Comparison of ENCODE assay signal across 19 cellular contexts in genomic region chr6:37669306-37669705, GRCh38.
"Had no signal": no experiment of that assay in that cellular context is flagged by ENCODE, and none has a peak within 500 bp of the region (broad histone marks: within the 10 kb centered on the region; RNA-seq: fewer than 3 reads in every experiment).

No MANE protein-coding gene starts in this region.

- ATAC-seq: foreskin keratinocyte; heart left ventricle; left lobe of liver; naive thymus-derived CD4-positive, alpha-beta T cell; stimulated activated naive B cell treated with anti-CD40 and anti-IgM and Interleukin-4, amounts not matched to agents 10 μg/mL and 1 μg/mL and 100 μg/mL, for 72 hours; stimulated activated naive CD8-positive, alpha-beta T cell treated with anti-CD3 and anti-CD28 coated beads, Interleukin-15, amount 100 ng/mL, for 72 hours; upper lobe of right lung had no signal

- H3K27me3 ChIP-seq: colonic mucosa, heart left ventricle, right atrium auricular region, sigmoid colon, testis, tibial nerve, upper lobe of right lung had no signal

- H3K9me3 ChIP-seq: colonic mucosa, heart left ventricle, neutrophil, right atrium auricular region, sigmoid colon, testis, tibial nerve, upper lobe of right lung had no signal

- H3K36me3 ChIP-seq: colonic mucosa, heart left ventricle, neutrophil, right atrium auricular region, sigmoid colon, tibial nerve, upper lobe of right lung had no signal

- DNase-seq: colonic mucosa; dermis blood vessel endothelial cell; foreskin keratinocyte; heart left ventricle; hippocampal formation; mammary epithelial cell; naive thymus-derived CD4-positive, alpha-beta T cell; sigmoid colon; stimulated activated CD4-positive, alpha-beta T cell treated with anti-CD3 and anti-CD28 coated beads, Interleukin-2, amount 100 ng/mL, for 24 hours; stimulated activated CD4-positive, alpha-beta T cell treated with anti-CD3 and anti-CD28 coated beads, Interleukin-4, amount 100 ng/mL, for 4 hours; stimulated activated naive B cell treated with anti-CD40 and anti-IgM and Interleukin-4, amounts not matched to agents 10 μg/mL and 1 μg/mL and 100 μg/mL, for 72 hours; stimulated activated naive CD8-positive, alpha-beta T cell treated with anti-CD3 and anti-CD28 coated beads, Interleukin-15, amount 100 ng/mL, for 72 hours; testis; upper lobe of right lung had no signal

- H3K27ac ChIP-seq: colonic mucosa, foreskin keratinocyte, heart left ventricle, neutrophil, right atrium auricular region, sigmoid colon, skin epidermis, testis, tibial nerve, upper lobe of right lung had no signal

- H3K4me3 ChIP-seq: colonic mucosa, heart left ventricle, right atrium auricular region, sigmoid colon, skin epidermis, testis, tibial nerve, upper lobe of right lung had no signal

- H3K4me1 ChIP-seq: colonic mucosa, right atrium auricular region, sigmoid colon, testis, upper lobe of right lung had no signal
